In the genomic region with DNA sequence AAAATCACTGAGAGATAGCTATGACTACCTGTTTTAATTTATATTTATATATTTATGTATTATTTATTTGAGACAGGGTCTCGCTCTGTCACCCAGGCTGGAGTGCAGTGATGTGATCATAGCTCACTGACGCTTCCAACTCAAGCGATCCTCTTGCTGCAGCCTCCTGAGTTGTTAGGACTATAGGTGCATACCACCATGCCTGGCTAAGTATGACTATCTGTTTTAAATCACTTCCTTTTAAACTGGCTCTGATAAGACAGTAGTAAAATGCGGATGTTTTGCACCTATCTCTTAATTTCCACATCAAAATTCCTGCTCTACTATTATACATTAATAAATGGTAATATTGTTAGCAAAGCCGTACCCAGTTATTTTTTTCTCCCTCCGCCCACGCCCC, we compare ENCODE assay signal across 25 cellular contexts. TPM values are rescaled to one million over a fixed set of nuclear protein-coding genes. Genes with fewer than 3 reads are reported as not detected.
DNase-seq lines count a peak whose midpoint lies in the region; ATAC-seq, FAIRE-seq and TF ChIP-seq lines count a peak whose summit lies in the region.
"Had no signal": no experiment of that assay in that cellular context is flagged by ENCODE, and none has a peak within 500 bp of the region (broad histone marks: within the 10 kb centered on the region; RNA-seq: fewer than 3 reads in every experiment).

No MANE protein-coding gene starts in this region.

- BruUV-seq in endothelial cell of umbilical vein (replicated peaks; lab: Mats Ljungman, UMichigan): no TSS peak
- BruUV-seq in Caco-2 (replicated peaks; lab: Mats Ljungman, UMichigan): no TSS peak

- POLR2A ChIA-PET in SK-N-SH (lab: Yijun Ruan, JAX) (no interaction called here), endothelial cell of umbilical vein (lab: Charles Lee) (interaction anchor here (0.6 to 0.7 kb wide), 2 partner anchors 8 to 24 kb away, joined by 3 to 5 read pairs; no protein-coding TSS in a partner anchor), Caco-2 (lab: Charles Lee) (no interaction called here)

- no peak overlapping the region for H3K9ac ChIP-seq in SK-N-SH
- H3K9ac ChIP-seq in endothelial cell of umbilical vein (replicated peaks; ENCODE audit: extremely low read depth, insufficient read depth, low read length): no peak overlapping the region
- H3K9ac ChIP-seq in smooth muscle cell (ENCODE audit: low read depth): no peak overlapping the region
- H3K9ac ChIP-seq: BLaER1 treated with 17β-estradiol and CSF1 and Interleukin-3, amounts not matched to agents 10 nM and 100 nM had no signal

- no peaks in the 10 kb centered on the region for H3K27me3 ChIP-seq in SK-N-SH (ENCODE audit: insufficient read depth)
- no peaks in the 10 kb centered on the region for H3K27me3 ChIP-seq in RWPE2 (ENCODE audit: insufficient read depth, poor library complexity, severe bottlenecking)
- no peaks in the 10 kb centered on the region for H3K27me3 ChIP-seq in endothelial cell of umbilical vein (ENCODE audit: control insufficient read depth in 2 of 2, insufficient read depth in 2 of 2, low read length in 2 of 2)
- no peaks in the 10 kb centered on the region for H3K27me3 ChIP-seq in smooth muscle cell (ENCODE audit: low read depth)
- no peaks in the 10 kb centered on the region for H3K27me3 ChIP-seq in gastroesophageal sphincter
- no peaks in the 10 kb centered on the region for H3K27me3 ChIP-seq in Caco-2 (replicated peaks; ENCODE audit: control insufficient read depth, insufficient read depth, low read length)
- H3K27me3 ChIP-seq: BE2C; BLaER1 treated with 17β-estradiol and CSF1 and Interleukin-3, amounts not matched to agents 10 nM and 100 nM had no signal

- TF ChIP-seq CTCF in SK-N-SH (IDR thresholded peaks at IDR 0.05): no peak
- TF ChIP-seq CTCF in RWPE2 (IDR thresholded peaks at IDR 0.05; ENCODE audit: poor library complexity, severe bottlenecking): no peak
- no peak for TF ChIP-seq CTCF in endothelial cell of umbilical vein (IDR thresholded peaks at IDR 0.05; ENCODE audit: extremely low read depth in 1 of 2, insufficient read depth in 1 of 2, low read depth in 1 of 2, low read length in 2 of 2)
- no peak for TF ChIP-seq CTCF in smooth muscle cell (IDR thresholded peaks at IDR 0.05; ENCODE audit: borderline replicate concordance, insufficient read depth, poor library complexity, severe bottlenecking)
- no peak for TF ChIP-seq CTCF in gastroesophageal sphincter (IDR thresholded peaks at IDR 0.05)
- TF ChIP-seq CTCF in Caco-2 (IDR thresholded peaks at IDR 0.05; ENCODE audit: insufficient read depth in 1 of 2, low read depth in 1 of 2, low read length in 1 of 2, severe bottlenecking in 1 of 2, unreplicated experiment in 1 of 2): no peak

- dilution Hi-C loops in endothelial cell of umbilical vein (cut with MboI; ENCODE audit: extremely low pct_ligation_motif_present, low sequenced_read_pairs): no loop called here

- peaks cover 76% of the 10 kb centered on the region for H3K79me2 ChIP-seq in SK-N-SH (ENCODE audit: insufficient read depth)
- peaks cover 63% of the 10 kb centered on the region for H3K79me2 ChIP-seq in endothelial cell of umbilical vein (ENCODE audit: control insufficient read depth, insufficient read depth, low read length)
- peaks cover 34% of the 10 kb centered on the region for H3K79me2 ChIP-seq in smooth muscle cell (ENCODE audit: low read depth)

- no peaks in the 10 kb centered on the region for H3K9me2 ChIP-seq in SK-N-SH

- WGBS in SK-N-SH (ENCODE audit: low lambda C conversion rate): 78% methylated on average over 7 of the region's 7 CpGs
- 69% methylated on average over 7 of the region's 7 CpGs for WGBS in smooth muscle cell (ENCODE audit: low lambda C conversion rate)
- 93 to 96% methylated on average over 7 of the region's 7 CpGs for WGBS in gastroesophageal sphincter (ENCODE audit: low coverage in 1 of 2), 2 donors

- no peak for DNase-seq in SK-N-SH
- no peak for DNase-seq in RWPE2 (ENCODE audit: low spot score)
- DNase-seq in endothelial cell of umbilical vein (ENCODE audit: low read depth, low spot score): no peak
- no peak for DNase-seq in smooth muscle cell (lab: John Stamatoyannopoulos, UW; ENCODE audit: unreplicated experiment)
- DNase-seq in NK-92 treated with Interleukin-12 subunit alpha and Interleukin-12 subunit beta, amount 100 ng/mL, for 24 hours (lab: John Stamatoyannopoulos, UW): no peak
- no peak for DNase-seq in Caco-2
- DNase-seq: ACHN; AML-193; BE2C; Calu3; CD4-positive, alpha-beta T cell; CD8-positive, alpha-beta memory T cell; DMS53; DMS79 treated with DMSO at 0.1 percent for 48 hours; GF-D8; GOT3 had no signal

- H3K4me2 ChIP-seq in SK-N-SH: 0 out of 2 replicates have a peak overlapping the region, but pooled peaks have one; percentile 34
- no peak overlapping the region for H3K4me2 ChIP-seq in endothelial cell of umbilical vein (ENCODE audit: insufficient read depth, low read length)
- no peak overlapping the region for H3K4me2 ChIP-seq in smooth muscle cell
- H3K4me2 ChIP-seq: BLaER1 treated with 17β-estradiol and CSF1 and Interleukin-3, amounts not matched to agents 10 nM and 100 nM had no signal

- no peaks in the 10 kb centered on the region for H3K9me1 ChIP-seq in endothelial cell of umbilical vein (replicated peaks; ENCODE audit: control insufficient read depth, extremely low read depth, insufficient read depth, low read length)

- no peak overlapping the region for H3K27ac Mint-ChIP-seq in Caco-2 (ENCODE audit: unreplicated experiment)
- H3K27ac Mint-ChIP-seq: CD4-positive, alpha-beta T cell; CD8-positive, alpha-beta memory T cell had no signal

- peaks cover 14% of the 10 kb centered on the region for H3K4me1 Mint-ChIP-seq in Caco-2 (ENCODE audit: low read depth, unreplicated experiment)
- H3K4me1 Mint-ChIP-seq: CD8-positive, alpha-beta memory T cell had no signal

- peaks cover 23% of the 10 kb centered on the region for H3K36me3 Mint-ChIP-seq in Caco-2 (ENCODE audit: insufficient read depth, unreplicated experiment)

- intact Hi-C loops in endothelial cell of umbilical vein (cut with micrococcal nuclease) (loop anchor here (2.0 kb wide), 1 partner anchor 77 kb away; no protein-coding TSS in a partner anchor), Caco-2 (cut with micrococcal nuclease; ENCODE audit: unreplicated experiment) (loop anchor here (2.0 to 5.0 kb wide), 2 partner anchors 37 to 56 kb away; no protein-coding TSS in a partner anchor)

- H3K27ac ChIP-seq in SK-N-SH (ENCODE audit: low read depth in 2 of 2, low read length in 1 of 2): peak overlapping the region in 1 of 2 experiments; percentile 98; a peak in 3 of 4 replicates
- peak overlapping the region; percentile 97 for H3K27ac ChIP-seq in RWPE2 (ENCODE audit: poor library complexity, severe bottlenecking)
- H3K27ac ChIP-seq in endothelial cell of umbilical vein (ENCODE audit: insufficient read depth, low read depth, low read length): peak overlapping the region; percentile 96
- H3K27ac ChIP-seq in smooth muscle cell (ENCODE audit: low read depth): peak overlapping the region; percentile 90
- no peak overlapping the region for H3K27ac ChIP-seq in gastroesophageal sphincter
- H3K27ac ChIP-seq: 22Rv1; BLaER1 treated with 17β-estradiol and CSF1 and Interleukin-3, amounts not matched to agents 10 nM and 100 nM had no signal

- no peak for ATAC-seq in SK-N-SH treated with all-trans-retinoic acid at 6 μM for 48 hours
- no peak for ATAC-seq in RWPE2 (ENCODE audit: low read depth)
- ATAC-seq in gastroesophageal sphincter: no peak

- H3K27me3 Mint-ChIP-seq in Caco-2 (ENCODE audit: insufficient read depth, unreplicated experiment): no peaks in the 10 kb centered on the region
- H3K27me3 Mint-ChIP-seq: CD4-positive, alpha-beta T cell had no signal

- no peaks in the 10 kb centered on the region for H3K9me3 ChIP-seq in SK-N-SH
- H3K9me3 ChIP-seq in RWPE2 (ENCODE audit: severe bottlenecking): no peaks in the 10 kb centered on the region
- H3K9me3 ChIP-seq in endothelial cell of umbilical vein (replicated peaks; ENCODE audit: control insufficient read depth, insufficient read depth, low read length): no peaks in the 10 kb centered on the region
- no peaks in the 10 kb centered on the region for H3K9me3 ChIP-seq in smooth muscle cell (replicated peaks; ENCODE audit: low read depth)
- H3K9me3 ChIP-seq in gastroesophageal sphincter: no peaks in the 10 kb centered on the region
- H3K9me3 ChIP-seq in Caco-2: no peaks in the 10 kb centered on the region
- H3K9me3 ChIP-seq: BE2C, HAP-1 had no signal

- H3K36me3 ChIP-seq in SK-N-SH (replicated peaks in 1 of 2; ENCODE audit: control insufficient read depth in 1 of 2, insufficient read depth in 2 of 2, low read length in 1 of 2) (peaks cover 11 to 72% of the 10 kb centered on the region in 2 experiments), RWPE2 (ENCODE audit: low read depth) (peaks cover 64% of the 10 kb centered on the region), endothelial cell of umbilical vein (ENCODE audit: control insufficient read depth in 2 of 2, extremely low read depth in 1 of 2, insufficient read depth in 2 of 2, low read length in 2 of 2) (peaks cover 11 to 21% of the 10 kb centered on the region in 2 experiments), smooth muscle cell (ENCODE audit: low read depth) (peaks cover 6% of the 10 kb centered on the region), gastroesophageal sphincter (peaks cover 0 to 47% of the 10 kb centered on the region in 2 donors), Caco-2 (ENCODE audit: control insufficient read depth, insufficient read depth, low read length) (no peaks in the 10 kb centered on the region; the same call in 1 of the 2 replicates)
- H3K36me3 ChIP-seq: BE2C had no signal

- TF ChIP-seq EP300 in SK-N-SH (IDR thresholded peaks at IDR 0.05; ENCODE audit: borderline replicate concordance in 1 of 2, low read depth in 1 of 2, low read length in 1 of 2): no peak
- TF ChIP-seq EP300 in gastroesophageal sphincter (IDR thresholded peaks at IDR 0.05): no peak

- H3F3A ChIP-seq in SK-N-SH (replicated peaks; ENCODE audit: insufficient read depth) (peaks cover 67% of the 10 kb centered on the region), smooth muscle cell (ENCODE audit: low read depth) (peaks cover 30% of the 10 kb centered on the region)

- no peak overlapping the region for H2AFZ ChIP-seq in SK-N-SH (ENCODE audit: low read depth)
- H2AFZ ChIP-seq in endothelial cell of umbilical vein (ENCODE audit: low read depth, low read length): no peak overlapping the region
- no peak overlapping the region for H2AFZ ChIP-seq in smooth muscle cell (ENCODE audit: low read depth)

- no peak overlapping the region for H3K4me3 ChIP-seq in SK-N-SH (ENCODE audit: low read depth in 2 of 2, low read length in 1 of 2)
- H3K4me3 ChIP-seq in RWPE2 (ENCODE audit: severe bottlenecking): no peak overlapping the region
- no peak overlapping the region for H3K4me3 ChIP-seq in endothelial cell of umbilical vein (replicated peaks in 1 of 3; ENCODE audit: insufficient read depth in 1 of 3, low read depth in 1 of 3, low read length in 3 of 3)
- H3K4me3 ChIP-seq in smooth muscle cell: no peak overlapping the region
- H3K4me3 ChIP-seq in gastroesophageal sphincter: no peak overlapping the region
- H3K4me3 ChIP-seq in Caco-2 (ENCODE audit: low read depth, low read length): no peak overlapping the region
- H3K4me3 ChIP-seq: BLaER1 treated with 17β-estradiol and CSF1 and Interleukin-3, amounts not matched to agents 10 nM and 100 nM; HAP-1 had no signal

- H3K9me3 Mint-ChIP-seq in Caco-2 (ENCODE audit: unreplicated experiment): no peaks in the 10 kb centered on the region
- H3K9me3 Mint-ChIP-seq: CD14-positive monocyte; CD4-positive, alpha-beta T cell; CD8-positive, alpha-beta memory T cell had no signal

- no peak for FAIRE-seq in endothelial cell of umbilical vein (lab: Jason Lieb, UNC)
- FAIRE-seq: A204.1, GM12891, H54 had no signal

- H3K4me3 Mint-ChIP-seq in Caco-2 (ENCODE audit: unreplicated experiment): no peak overlapping the region
- H3K4me3 Mint-ChIP-seq: CD14-positive monocyte; CD4-positive, alpha-beta T cell; CD8-positive, alpha-beta memory T cell had no signal

- H4K20me1 ChIP-seq in SK-N-SH (ENCODE audit: insufficient read depth) (no peaks in the 10 kb centered on the region), endothelial cell of umbilical vein (replicated peaks; ENCODE audit: control insufficient read depth, extremely low read depth, insufficient read depth, low read length) (no peaks in the 10 kb centered on the region), smooth muscle cell (ENCODE audit: low read depth) (no peaks in the 10 kb centered on the region)

- CTCF ChIA-PET in SK-N-SH (lab: Yijun Ruan, JAX): interaction anchor here (2.0 to 4.7 kb wide), 3 partner anchors 42 to 122 kb away, joined by 5 to 28 read pairs (median 8); a partner anchor contains a TSS
- CTCF ChIA-PET in endothelial cell of umbilical vein (lab: Charles Lee): interaction anchor here (0.6 to 1.8 kb wide), 5 partner anchors 16 to 122 kb away, joined by 3 to 6 read pairs (median 4); a partner anchor contains a TSS
- CTCF ChIA-PET in Caco-2 (lab: Charles Lee): no interaction called here

- peaks cover 2 to 31% of the 10 kb centered on the region in 2 experiments; a peak in 3 of 4 replicates for H3K4me1 ChIP-seq in SK-N-SH (ENCODE audit: control insufficient read depth in 1 of 2, insufficient read depth in 2 of 2, low read depth in 1 of 2, low read length in 1 of 2)
- peaks cover 40% of the 10 kb centered on the region for H3K4me1 ChIP-seq in RWPE2 (ENCODE audit: insufficient read depth, poor library complexity, severe bottlenecking)
- H3K4me1 ChIP-seq in endothelial cell of umbilical vein (ENCODE audit: control insufficient read depth, extremely low read depth, insufficient read depth, low read length): peaks cover 60% of the 10 kb centered on the region
- H3K4me1 ChIP-seq in smooth muscle cell (ENCODE audit: low read depth): peaks cover 3% of the 10 kb centered on the region
- peaks cover 0 to 10% (median 5%) of the 10 kb centered on the region in 3 donors for H3K4me1 ChIP-seq in gastroesophageal sphincter
- peaks cover 16% of the 10 kb centered on the region for H3K4me1 ChIP-seq in Caco-2
- H3K4me1 ChIP-seq: BE2C, HAP-1 had no signal

- TF ChIP-seq POLR2A in endothelial cell of umbilical vein (IDR thresholded peaks at IDR 0.05; ENCODE audit: low read depth, low read length): no peak
- no peak for TF ChIP-seq POLR2A in gastroesophageal sphincter (IDR thresholded peaks at IDR 0.05)

- no peak for TF ChIP-seq RAD21 in SK-N-SH (IDR thresholded peaks at IDR 0.05; ENCODE audit: low read length)

RNA-seq across cellular contexts. Expression of a gene that starts 41.8 kb away (rescaled TPM):
- polyA plus RNA-seq in SK-N-SH (2012; rRNA removed): 36.0 and 40.2 TPM in 2 replicates
- 26.0 and 28.4 TPM in 2 replicates for polyA plus RNA-seq in SK-N-SH (2012; cell fraction: cytosol; rRNA removed)
- polyA plus RNA-seq in SK-N-SH (2012; cell fraction: nucleus; rRNA removed): 82.1 and 97.2 TPM in 2 replicates
- 53.4 and 56.1 TPM in 2 replicates for total RNA-seq in endothelial cell of umbilical vein
- polyA plus RNA-seq in endothelial cell of umbilical vein: 28.0 and 32.0 TPM in 2 replicates
- polyA plus RNA-seq in endothelial cell of umbilical vein (2011; cell fraction: cytosol; rRNA removed): 38.1 and 46.2 TPM in 2 replicates
- 99.9 and 110 TPM in 2 replicates for polyA plus RNA-seq in endothelial cell of umbilical vein (2011; cell fraction: nucleus; rRNA removed)
- 32.2 and 38.9 TPM in 2 replicates for polyA plus RNA-seq in endothelial cell of umbilical vein (2012)
- 45.9 and 49.5 TPM in 2 replicates for polyA minus RNA-seq in endothelial cell of umbilical vein
- polyA minus RNA-seq in endothelial cell of umbilical vein (2011; cell fraction: cytosol; rRNA and poly(A)+ RNA removed): 5.4 TPM
- 72.5 and 97.0 TPM in 2 replicates for polyA minus RNA-seq in endothelial cell of umbilical vein (2011; cell fraction: nucleus; rRNA and poly(A)+ RNA removed)
- total RNA-seq in smooth muscle cell: 14.1 and 17.9 TPM in 2 replicates
- 9.4 and 12.7 TPM in 2 replicates for polyA plus RNA-seq in smooth muscle cell
- total RNA-seq in gastroesophageal sphincter: 10 to 100 TPM; 17.9 to 37.6 (median 20.6) TPM
- total RNA-seq in Caco-2 (2022): 30.6 and 31.0 TPM in 2 replicates

Comparison
In these comparisons a context has a peak if more than half of its experiments do, and no peak if none do; other contexts are left out.
1. H3K27ac ChIP-seq: peak in RWPE2 (single experiment), endothelial cell of umbilical vein (single experiment) and smooth muscle cell (single experiment); none in gastroesophageal sphincter (0 of 4).